ENCODE assay signal across 16 cellular contexts in genomic region chrX:13794417-13794816, GRCh38. TPM values are rescaled to one million over a fixed set of nuclear protein-coding genes. Genes with fewer than 3 reads are reported as not detected.
DNase-seq lines count a peak whose midpoint lies in the region; ATAC-seq and TF ChIP-seq lines count a peak whose summit lies in the region.
"Had no signal": no experiment of that assay in that cellular context is flagged by ENCODE, and none has a peak within 500 bp of the region (broad histone marks: within the 10 kb centered on the region; RNA-seq: fewer than 3 reads in every experiment).

No MANE protein-coding gene starts in this region.

- intact Hi-C loops in thyroid gland (cut with DNase I), result no loop called here

- H3K9me3 ChIP-seq in HUES6 (ENCODE audit: control insufficient read depth, insufficient read depth, low read depth, low read length) (no peaks in the 10 kb centered on the region), thyroid gland (no peaks in the 10 kb centered on the region), endodermal cell (ENCODE audit: control insufficient read depth, low read length) (peaks cover under 1% of the 10 kb centered on the region)
- H3K9me3 ChIP-seq: BE2C had no signal

- peak in 1 of 2 donors; percentile 37 for TF ChIP-seq POLR2A in thyroid gland (IDR thresholded peaks at IDR 0.05)

- H3K9ac ChIP-seq in HUES6 (ENCODE audit: low read length), result no peak overlapping the region
- H3K9ac ChIP-seq in endodermal cell (ENCODE audit: extremely low read depth, low read length, poor library complexity, severe bottlenecking), result no peak overlapping the region

- TF ChIP-seq CTCF in choroid plexus epithelial cell (conservative IDR thresholded peaks at IDR 0.05; ENCODE audit: low read depth, low read length) (no peak), nephron progenitor cell (IDR thresholded peaks at IDR 0.05) (no peak), thyroid gland (IDR thresholded peaks at IDR 0.05) (no peak), foreskin fibroblast (IDR thresholded peaks at IDR 0.05; ENCODE audit: low read depth, low read length) (no peak), endodermal cell (conservative IDR thresholded peaks at IDR 0.05) (no peak)

- H3K27ac Mint-ChIP-seq in nephron progenitor cell, result peak overlapping the region; percentile 69
- H3K27ac Mint-ChIP-seq in endodermal cell, result no peak overlapping the region
- H3K27ac Mint-ChIP-seq in activated CD8-positive, alpha-beta memory T cell treated with anti-CD3 and anti-CD28 coated beads, Interleukin-2, amount 10 ng/mL, durations not matched to agents 7 days and 5 days, result no peak overlapping the region
- H3K27ac Mint-ChIP-seq: CD4-positive, alpha-beta memory T cell; HFFc6 had no signal

- no peaks in the 10 kb centered on the region for H3K27me3 Mint-ChIP-seq in nephron progenitor cell (ENCODE audit: low read depth, poor library complexity)
- no peaks in the 10 kb centered on the region for H3K27me3 Mint-ChIP-seq in endodermal cell (ENCODE audit: insufficient read depth)
- H3K27me3 Mint-ChIP-seq in activated CD8-positive, alpha-beta memory T cell treated with anti-CD3 and anti-CD28 coated beads, Interleukin-2, amount 10 ng/mL, durations not matched to agents 7 days and 5 days, result no peaks in the 10 kb centered on the region

- peaks cover 29% of the 10 kb centered on the region for H3K4me1 ChIP-seq in HUES6 (ENCODE audit: control insufficient read depth, insufficient read depth, low read length)
- H3K4me1 ChIP-seq in thyroid gland, result peaks cover 7 to 28% of the 10 kb centered on the region in 2 donors
- H3K4me1 ChIP-seq in endodermal cell (ENCODE audit: control insufficient read depth, insufficient read depth, low read length), result no peaks in the 10 kb centered on the region
- H3K4me1 ChIP-seq: BE2C had no signal

- ATAC-seq in activated CD8-positive, alpha-beta memory T cell treated with anti-CD3 and anti-CD28 coated beads, Interleukin-2, amount 10 ng/mL, durations not matched to agents 7 days and 5 days, result no peak

- H3K27me3 ChIP-seq in HUES6 (ENCODE audit: control insufficient read depth, insufficient read depth, low read length), result peaks cover 4% of the 10 kb centered on the region; the same call in 1 of the 2 replicates
- H3K27me3 ChIP-seq in thyroid gland, result no peaks in the 10 kb centered on the region
- H3K27me3 ChIP-seq in endodermal cell (ENCODE audit: control insufficient read depth, insufficient read depth, low read length, poor library complexity, severe bottlenecking), result no peaks in the 10 kb centered on the region
- H3K27me3 ChIP-seq: BE2C had no signal

- CTCF ChIA-PET in activated CD8-positive, alpha-beta memory T cell treated with anti-CD3 and anti-CD28 coated beads, Interleukin-2, amount 10 ng/mL, durations not matched to agents 7 days and 5 days (lab: Charles Lee), result no interaction called here

- no peak overlapping the region for H3K4me3 ChIP-seq in HUES6 (ENCODE audit: low read depth, low read length)
- no peak overlapping the region for H3K4me3 ChIP-seq in choroid plexus epithelial cell (ENCODE audit: low read depth, low read length)
- no peak overlapping the region for H3K4me3 ChIP-seq in thyroid gland (replicated peaks in 1 of 3)
- H3K4me3 ChIP-seq in foreskin fibroblast (ENCODE audit: low read depth in 1 of 2, low read length in 2 of 2), result no peak overlapping the region
- no peak overlapping the region for H3K4me3 ChIP-seq in endodermal cell (ENCODE audit: low read length)

- H3K36me3 ChIP-seq in HUES6 (ENCODE audit: control insufficient read depth, insufficient read depth, low read length), result no peaks in the 10 kb centered on the region
- no peaks in the 10 kb centered on the region for H3K36me3 ChIP-seq in thyroid gland
- no peaks in the 10 kb centered on the region for H3K36me3 ChIP-seq in endodermal cell (ENCODE audit: control insufficient read depth, insufficient read depth, low read length)
- H3K36me3 ChIP-seq: BE2C had no signal

- peaks cover 24% of the 10 kb centered on the region for H3K4me1 Mint-ChIP-seq in nephron progenitor cell
- peaks cover 8% of the 10 kb centered on the region for H3K4me1 Mint-ChIP-seq in endodermal cell
- no peaks in the 10 kb centered on the region for H3K4me1 Mint-ChIP-seq in activated CD8-positive, alpha-beta memory T cell treated with anti-CD3 and anti-CD28 coated beads, Interleukin-2, amount 10 ng/mL, durations not matched to agents 7 days and 5 days
- H3K4me1 Mint-ChIP-seq: CD4-positive, alpha-beta memory T cell had no signal

- H3K27ac ChIP-seq in HUES6 (ENCODE audit: low read depth, low read length), result peak overlapping the region; percentile 26; the same call in 1 of the 2 replicates
- H3K27ac ChIP-seq in thyroid gland, result peak overlapping the region; percentile 45 to 76 (median 68)
- H3K27ac ChIP-seq in endodermal cell (ENCODE audit: low read depth, low read length), result no peak overlapping the region
- H3K27ac ChIP-seq: C4-2B had no signal

- H3K4me3 Mint-ChIP-seq in nephron progenitor cell (no peak overlapping the region), endodermal cell (no peak overlapping the region)
- H3K4me3 Mint-ChIP-seq in activated CD8-positive, alpha-beta memory T cell treated with anti-CD3 and anti-CD28 coated beads, Interleukin-2, amount 10 ng/mL, durations not matched to agents 7 days and 5 days, result no peak overlapping the region
- H3K4me3 Mint-ChIP-seq: CD4-positive, alpha-beta memory T cell; HFFc6 had no signal

- H3K36me3 Mint-ChIP-seq in nephron progenitor cell (ENCODE audit: low read depth), result peaks cover 9% of the 10 kb centered on the region
- peaks cover 6% of the 10 kb centered on the region for H3K36me3 Mint-ChIP-seq in endodermal cell (ENCODE audit: low read depth)
- H3K36me3 Mint-ChIP-seq in activated CD8-positive, alpha-beta memory T cell treated with anti-CD3 and anti-CD28 coated beads, Interleukin-2, amount 10 ng/mL, durations not matched to agents 7 days and 5 days, result no peaks in the 10 kb centered on the region
- H3K36me3 Mint-ChIP-seq: CD4-positive, alpha-beta memory T cell had no signal

- WGBS in thyroid gland, 2 donors, result 28 to 30% methylated on average over 10 of the region's 10 CpGs
- 98% methylated on average over 7 of the region's 10 CpGs; no CpG with 5 or more reads in 1 of the 2 experiments for WGBS in endodermal cell (ENCODE audit: insufficient coverage in 1 of 2, insufficient read length in 1 of 2), 2 experiments

- H3K9me3 Mint-ChIP-seq in nephron progenitor cell (peaks cover 21% of the 10 kb centered on the region), endodermal cell (peaks cover 53% of the 10 kb centered on the region)
- H3K9me3 Mint-ChIP-seq in activated CD8-positive, alpha-beta memory T cell treated with anti-CD3 and anti-CD28 coated beads, Interleukin-2, amount 10 ng/mL, durations not matched to agents 7 days and 5 days (ENCODE audit: low read depth), result no peaks in the 10 kb centered on the region
- H3K9me3 Mint-ChIP-seq: HFFc6 had no signal

- DNase-seq in choroid plexus epithelial cell (ENCODE audit: low read depth) (peak; percentile 1), nephron progenitor cell (no peak), thyroid gland (peak; percentile 40 to 59), NCI-H2081 treated with DMSO at 0.1 percent for 48 hours (lab: John Stamatoyannopoulos, UW) (no peak), foreskin fibroblast (no peak), endodermal cell (no peak)
- no peak for DNase-seq in activated CD8-positive, alpha-beta memory T cell treated with anti-CD3 and anti-CD28 coated beads, Interleukin-2, amount 10 ng/mL, durations not matched to agents 7 days and 5 days
- DNase-seq: BE2C; CD4-positive, alpha-beta memory T cell; DMS79 treated with DMSO at 0.1 percent for 48 hours; GDM1; HCEC 1CT; HFFc6; IMR-90 had no signal

RNA-seq across cellular contexts. Expression of gene GPM6B, which starts 22.5 kb away (rescaled TPM):
- total RNA-seq in thyroid gland (1 to 10 TPM; 2.3 to 9.9 (median 6.1) TPM), endodermal cell (10 to 100 TPM; 26.2 to 61.1 TPM)
- 119 TPM for polyA plus RNA-seq in endodermal cell (2013, experiment 1 of 2)
- 92.6 TPM for polyA plus RNA-seq in endodermal cell (2013, experiment 2 of 2)
- total RNA-seq in activated CD8-positive, alpha-beta memory T cell treated with anti-CD3 and anti-CD28 coated beads, Interleukin-2, amount 10 ng/mL, durations not matched to agents 7 days and 5 days, result not detected
- total RNA-seq: CD4-positive, alpha-beta memory T cell; HFFc6 had no signal

RNA-seq across cellular contexts. Expression of gene OFD1, which starts 59.9 kb away (rescaled TPM):
- total RNA-seq in thyroid gland (10 to 100 TPM; 33.6 to 46.0 (median 43.5) TPM), endodermal cell (10 to 100 TPM; 25.9 to 29.7 TPM)
- polyA plus RNA-seq in endodermal cell (2013, experiment 1 of 2), result 23.3 TPM
- polyA plus RNA-seq in endodermal cell (2013, experiment 2 of 2), result 23.1 TPM
- total RNA-seq in activated CD8-positive, alpha-beta memory T cell treated with anti-CD3 and anti-CD28 coated beads, Interleukin-2, amount 10 ng/mL, durations not matched to agents 7 days and 5 days, result 10 to 100 TPM; 32.3 to 45.8 TPM

RNA-seq across cellular contexts. Expression of gene TRAPPC2, which starts 60.0 kb away (rescaled TPM):
- 10 to 100 TPM; 18.9 to 27.7 (median 22.1) TPM for total RNA-seq in thyroid gland
- 10 to 100 TPM; 12.8 to 14.7 TPM for total RNA-seq in endodermal cell
- 16.2 TPM for polyA plus RNA-seq in endodermal cell (2013, experiment 1 of 2)
- 13.9 TPM for polyA plus RNA-seq in endodermal cell (2013, experiment 2 of 2)
- total RNA-seq in activated CD8-positive, alpha-beta memory T cell treated with anti-CD3 and anti-CD28 coated beads, Interleukin-2, amount 10 ng/mL, durations not matched to agents 7 days and 5 days, result 10 to 100 TPM; 18.4 to 19.1 TPM

Comparison
In these comparisons a context has a peak if more than half of its experiments do, and no peak if none do; other contexts are left out.
1. DNase-seq: peak in choroid plexus epithelial cell (single experiment) and thyroid gland (2 of 2); none in nephron progenitor cell (single experiment), NCI-H2081 treated with DMSO at 0.1 percent for 48 hours (single experiment), foreskin fibroblast (0 of 2), endodermal cell (single experiment) and activated CD8-positive, alpha-beta memory T cell treated with anti-CD3 and anti-CD28 coated beads, Interleukin-2, amount 10 ng/mL, durations not matched to agents 7 days and 5 days (single experiment).